Comparison of ENCODE assay signal across 10 cellular contexts in genomic region chr16:68644303-68644702, GRCh38. TPM values are rescaled to one million over a fixed set of nuclear protein-coding genes. Genes with fewer than 3 reads are reported as not detected.
DNase-seq lines count a peak whose midpoint lies in the region; ATAC-seq and TF ChIP-seq lines count a peak whose summit lies in the region.
"Had no signal": no experiment of that assay in that cellular context is flagged by ENCODE, and none has a peak within 500 bp of the region (broad histone marks: within the 10 kb centered on the region; RNA-seq: fewer than 3 reads in every experiment).

No MANE protein-coding gene starts in this region.

- no peaks in the 10 kb centered on the region for H3K79me2 ChIP-seq in GM23248 (ENCODE audit: insufficient read depth)
- H3K79me2 ChIP-seq in mammary epithelial cell (ENCODE audit: insufficient read depth, low read length), result peaks cover 64% of the 10 kb centered on the region

- no TSS peak for BruUV-seq in mammary epithelial cell (replicated peaks; lab: Mats Ljungman, UMichigan)

- peaks cover 8% of the 10 kb centered on the region; the same call in 1 of the 2 replicates for H3F3A ChIP-seq in GM23248 (ENCODE audit: insufficient read depth)

- dilution Hi-C loops in mammary epithelial cell (cut with HindIII; ENCODE audit: low sequenced_read_pairs), result no loop called here

- no peak for TF ChIP-seq POLR2A in erythroblast (IDR thresholded peaks at IDR 0.05; ENCODE audit: low read length)

- H3K27me3 ChIP-seq in GM23248 (replicated peaks; ENCODE audit: insufficient read depth) (peaks cover 64% of the 10 kb centered on the region), mammary epithelial cell (ENCODE audit: insufficient read depth, low read length) (no peaks in the 10 kb centered on the region), mucosa of stomach (ENCODE audit: control insufficient read depth, insufficient read depth, low read length) (peaks cover 47% of the 10 kb centered on the region)

- WGBS in GM23248 (ENCODE audit: low coverage in 1 of 2, low lambda C conversion rate in 2 of 2, missing lambda C conversion rate in 2 of 2), 2 experiments, result 31 to 33% methylated on average over 16 to 18 of the region's 18 CpGs
- WGBS in mammary epithelial cell (ENCODE audit: low coverage, missing lambda C conversion rate), result 34% methylated on average over 7 of the region's 18 CpGs

- DNase-seq in GM23248 (no peak), mammary epithelial cell (peak; percentile 43), erythroblast (lab: John Stamatoyannopoulos, UW) (no peak), coronary artery (ENCODE audit: low spot score) (no peak)
- DNase-seq in stimulated activated naive CD4-positive, alpha-beta T cell (lab: John Stamatoyannopoulos, UW), result no peak
- DNase-seq: NCI-H2029 treated with DMSO at 0.1 percent for 48 hours had no signal

- CTCF ChIA-PET in mammary epithelial cell (lab: Charles Lee; ENCODE audit: low non-redundant PET), result no interaction called here

- TF ChIP-seq CTCF in 22Rv1 (IDR thresholded peaks at IDR 0.05), result no peak
- no peak for TF ChIP-seq CTCF in mammary epithelial cell (conservative IDR thresholded peaks at IDR 0.05 in 1 of 2, IDR thresholded peaks at IDR 0.05 in 1 of 2; ENCODE audit: extremely low read depth in 1 of 2, insufficient read depth in 1 of 2, low read depth in 1 of 2, low read length in 2 of 2)
- TF ChIP-seq CTCF in coronary artery (IDR thresholded peaks at IDR 0.05), result no peak

- in situ Hi-C loops in GM23248 (cut with MboI) (no loop called here), mammary epithelial cell (cut with MboI; ENCODE audit: low sequenced_read_pairs in 2 of 2) (no loop called here)

- H3K9ac ChIP-seq in GM23248, result no peak overlapping the region
- H3K9ac ChIP-seq in mammary epithelial cell (ENCODE audit: insufficient read depth, low read length), result peak overlapping the region; percentile 96
- H3K9ac ChIP-seq in mucosa of stomach (ENCODE audit: low read length), result peak overlapping the region; percentile 25

- H4K20me1 ChIP-seq in GM23248 (ENCODE audit: insufficient read depth) (no peaks in the 10 kb centered on the region), mammary epithelial cell (ENCODE audit: insufficient read depth, low read length) (no peaks in the 10 kb centered on the region)

- no peak overlapping the region for H2AFZ ChIP-seq in GM23248
- H2AFZ ChIP-seq in mammary epithelial cell (ENCODE audit: low read depth, low read length), result peak overlapping the region; percentile 79

- peak overlapping the region; percentile 71 for H3K27ac ChIP-seq in 22Rv1
- H3K27ac ChIP-seq in GM23248, result no peak overlapping the region
- H3K27ac ChIP-seq in mammary epithelial cell (ENCODE audit: insufficient read depth, low read depth, low read length), result peak overlapping the region; percentile 87
- no peak overlapping the region for H3K27ac ChIP-seq in coronary artery
- H3K27ac ChIP-seq: transverse colon had no signal

- H3K9me3 ChIP-seq in GM23248 (ENCODE audit: low read depth), result no peaks in the 10 kb centered on the region
- no peaks in the 10 kb centered on the region for H3K9me3 ChIP-seq in mammary epithelial cell (replicated peaks; ENCODE audit: insufficient read depth, low read length)
- no peaks in the 10 kb centered on the region for H3K9me3 ChIP-seq in mucosa of stomach (ENCODE audit: control insufficient read depth, low read length)
- H3K9me3 ChIP-seq: transverse colon had no signal

- no peak for ATAC-seq in GM21737 (IDR thresholded peaks at IDR 0.05; ENCODE audit: unreplicated experiment)

- H3K4me1 ChIP-seq in GM23248 (ENCODE audit: insufficient read depth), result peaks cover 7% of the 10 kb centered on the region
- peaks cover 53% of the 10 kb centered on the region for H3K4me1 ChIP-seq in mammary epithelial cell (ENCODE audit: insufficient read depth, low read length)
- peaks cover 37% of the 10 kb centered on the region for H3K4me1 ChIP-seq in mucosa of stomach (ENCODE audit: control insufficient read depth, insufficient read depth, low read length)

- H3K9me2 ChIP-seq in GM23248 (ENCODE audit: insufficient read depth), result no peaks in the 10 kb centered on the region

- intact Hi-C loops in mammary epithelial cell (cut with micrococcal nuclease), result loop anchor here (2.0 to 5.0 kb wide), 3 partner anchors 93 to 116 kb away; partner anchors contain the start of gene CDH1

- H3K36me3 ChIP-seq in GM23248 (ENCODE audit: low read depth) (no peaks in the 10 kb centered on the region), mammary epithelial cell (ENCODE audit: insufficient read depth, low read length) (peaks cover 6% of the 10 kb centered on the region), mucosa of stomach (ENCODE audit: control insufficient read depth, insufficient read depth, low read length) (no peaks in the 10 kb centered on the region)
- H3K36me3 ChIP-seq: transverse colon had no signal

- H3K4me2 ChIP-seq in GM23248 (ENCODE audit: unreplicated experiment) (peak overlapping the region; percentile 56), mammary epithelial cell (ENCODE audit: insufficient read depth, low read depth, low read length) (peak overlapping the region; percentile 88)

- H3K4me3 ChIP-seq in GM23248, result peak overlapping the region; percentile 28; the same call in 1 of the 2 replicates
- peak overlapping the region; percentile 82 to 94 (median 89) for H3K4me3 ChIP-seq in mammary epithelial cell (replicated peaks in 1 of 3; ENCODE audit: insufficient read depth in 1 of 3, low read depth in 2 of 3, low read length in 3 of 3)
- no peak overlapping the region for H3K4me3 ChIP-seq in mucosa of stomach (ENCODE audit: low read length)
- H3K4me3 ChIP-seq in coronary artery, result no peak overlapping the region

RNA-seq across cellular contexts. Expression of gene CDH3, which starts 0.8 kb away (rescaled TPM):
- under 0.01 TPM in 1 of 2 replicates, not detected in the other for total RNA-seq in GM23248 (2014; rRNA removed; shearing (Covaris generic))
- polyA plus RNA-seq in GM23248 (2016; fragmentation: Nextera tagmentation; extraction: Ambion mirVana), result 0.14 TPM in 1 of 2 replicates, not detected in the other
- total RNA-seq in mammary epithelial cell, result 100 to 1,000 TPM; 628 to 995 TPM
- polyA plus RNA-seq in mammary epithelial cell, result 560 TPM
- polyA minus RNA-seq in mammary epithelial cell, result 703 TPM

Comparison
In these comparisons a context has a peak if more than half of its experiments do, and no peak if none do; other contexts are left out.
1. H3K27ac ChIP-seq: peak in 22Rv1 (single experiment) and mammary epithelial cell (single experiment); none in GM23248 (single experiment) and coronary artery (0 of 2).
2. H3K4me3 ChIP-seq: peak in GM23248 (single experiment) and mammary epithelial cell (3 of 3); none in mucosa of stomach (single experiment) and coronary artery (single experiment).
3. RNA of gene CDH3, which starts 0.8 kb away (total RNA-seq): 628 to 995 TPM in mammary epithelial cell; under 0.01 TPM in GM23248; every median in the first group is over 100 times any median in the second.